In genomic region chr7:150379590-150380379, GRCh38 we compare ENCODE assay signal across 8 cellular contexts. TPM values are rescaled to one million over a fixed set of nuclear protein-coding genes. Genes with fewer than 3 reads are reported as not detected.
DNase-seq lines count a peak whose midpoint lies in the region; ATAC-seq and TF ChIP-seq lines count a peak whose summit lies in the region.

No MANE protein-coding gene starts in this region.

- WGBS in adrenal gland, 4 donors = 1 to 2% (median 1%) methylated on average over 28 to 34 of the region's 34 CpGs
- WGBS in smooth muscle cell (ENCODE audit: low lambda C conversion rate) = 1% methylated on average over 26 of the region's 34 CpGs

- H4K20me1 ChIP-seq in smooth muscle cell (ENCODE audit: low read depth) = peaks cover 41% of the 10 kb centered on the region

- TF ChIP-seq POLR2A in adrenal gland (IDR thresholded peaks at IDR 0.05) = no peak

- H3K4me1 ChIP-seq in ACC112 (ENCODE audit: control insufficient read depth, insufficient read depth, low read length, unreplicated experiment) = peaks cover 9% of the 10 kb centered on the region
- H3K4me1 ChIP-seq in adrenal gland (replicated peaks in 1 of 2) = peaks cover 4 to 46% of the 10 kb centered on the region in 2 donors
- H3K4me1 ChIP-seq in iPS-18a (ENCODE audit: control insufficient read depth, low read depth, low read length) = peaks cover 53% of the 10 kb centered on the region
- H3K4me1 ChIP-seq in smooth muscle cell (ENCODE audit: low read depth) = peaks cover 53% of the 10 kb centered on the region

- TF ChIP-seq CTCF in adrenal gland (IDR thresholded peaks at IDR 0.05) = no peak
- TF ChIP-seq CTCF in smooth muscle cell (IDR thresholded peaks at IDR 0.05; ENCODE audit: borderline replicate concordance, insufficient read depth, poor library complexity, severe bottlenecking) = no peak

- peaks cover 15% of the 10 kb centered on the region for H3K79me2 ChIP-seq in ACC112 (ENCODE audit: control insufficient read depth, insufficient read depth, low read length, unreplicated experiment)
- H3K79me2 ChIP-seq in smooth muscle cell (ENCODE audit: low read depth) = peaks cover 31% of the 10 kb centered on the region

- peaks cover 23% of the 10 kb centered on the region for H3F3A ChIP-seq in smooth muscle cell (ENCODE audit: low read depth)

- H3K9ac ChIP-seq in iPS-18a (ENCODE audit: low read length) (peak overlapping the region; percentile 77), smooth muscle cell (ENCODE audit: low read depth) (peak overlapping the region; percentile 58)

- in situ Hi-C loops in KBM-7 (cut with MboI; ENCODE audit: low pct_unique_long_range_greater_than_20kb, low sequenced_read_pairs) = no loop called here

- H3K9me3 ChIP-seq in adrenal gland (replicated peaks in 1 of 3) = no peaks in the 10 kb centered on the region
- no peaks in the 10 kb centered on the region for H3K9me3 ChIP-seq in iPS-18a (ENCODE audit: control insufficient read depth, low read depth, low read length)
- H3K9me3 ChIP-seq in smooth muscle cell (replicated peaks; ENCODE audit: low read depth) = no peaks in the 10 kb centered on the region

- DNase-seq in KBM-7 (peak; percentile 41), adrenal gland (peak in 2 of 7 donors; percentile 34 to 70), smooth muscle cell (lab: John Stamatoyannopoulos, UW; ENCODE audit: unreplicated experiment) (no peak)

- H3K4me3 ChIP-seq in ACC112 (ENCODE audit: low read depth, low read length) (peak overlapping the region; percentile 89), GM08714 (ENCODE audit: low read length) (peak overlapping the region; percentile 91), adrenal gland (peak overlapping the region; percentile 17 to 97 (median 89)), iPS-18a (ENCODE audit: low read length) (peak overlapping the region; percentile 79), smooth muscle cell (peak overlapping the region; percentile 96)

- H2AFZ ChIP-seq in ACC112 (ENCODE audit: low read length, unreplicated experiment) (peak overlapping the region; percentile 34), smooth muscle cell (ENCODE audit: low read depth) (peak overlapping the region; percentile 84)

- peak overlapping the region; percentile 10; the same call in 1 of the 2 replicates for H3K27ac ChIP-seq in ACC112 (ENCODE audit: low read depth, low read length)
- peak overlapping the region; percentile 22 to 94 (median 80) for H3K27ac ChIP-seq in adrenal gland
- peak overlapping the region; percentile 70 for H3K27ac ChIP-seq in iPS-18a (ENCODE audit: low read length)
- H3K27ac ChIP-seq in smooth muscle cell (ENCODE audit: low read depth) = no peak overlapping the region

- intact Hi-C loops in adrenal gland (cut with DNase I) = no loop called here

- H3K36me3 ChIP-seq in ACC112 (ENCODE audit: insufficient read depth, low read length) = no peaks in the 10 kb centered on the region
- no peaks in the 10 kb centered on the region for H3K36me3 ChIP-seq in adrenal gland (replicated peaks in 1 of 2)
- H3K36me3 ChIP-seq in iPS-18a (ENCODE audit: control insufficient read depth, low read depth, low read length) = peaks cover 2% of the 10 kb centered on the region
- H3K36me3 ChIP-seq in smooth muscle cell (ENCODE audit: low read depth) = no peaks in the 10 kb centered on the region

- H3K4me2 ChIP-seq in smooth muscle cell = peak overlapping the region; percentile 83

- ATAC-seq in GM18907 (IDR thresholded peaks at IDR 0.05; ENCODE audit: unreplicated experiment) (no peak), GM19463 (IDR thresholded peaks at IDR 0.05; ENCODE audit: unreplicated experiment) (no peak)

- H3K27me3 ChIP-seq in ACC112 (ENCODE audit: insufficient read depth, low read length) (no peaks in the 10 kb centered on the region), adrenal gland (no peaks in the 10 kb centered on the region), iPS-18a (ENCODE audit: control insufficient read depth, insufficient read depth, low read length) (no peaks in the 10 kb centered on the region), smooth muscle cell (ENCODE audit: low read depth) (no peaks in the 10 kb centered on the region)

RNA-seq across cellular contexts. Expression of gene ZNF775, which starts 0.7 kb away (rescaled TPM):
- total RNA-seq in adrenal gland (10 to 100 TPM in 1 of 8 donors, 1 to 10 TPM in 7; 3.2 to 13.9 (median 7.5) TPM), smooth muscle cell (4.7 and 5.9 TPM in 2 replicates)
- polyA plus RNA-seq in adrenal gland (1 to 10 TPM in 2 of 3 donors, under 1 TPM in 1; 0.26 to 6.0 (median 3.0) TPM), smooth muscle cell (16.8 and 23.8 TPM in 2 replicates)

RNA-seq across cellular contexts. Expression of gene REPIN1, which starts 11.2 kb away (rescaled TPM):
- total RNA-seq in adrenal gland = 100 to 1,000 TPM; 153 to 294 (median 214) TPM
- 100 to 1,000 TPM in 1 of 3 donors, 10 to 100 TPM in 2; 69.0 to 140 (median 95.8) TPM for polyA plus RNA-seq in adrenal gland
- total RNA-seq in smooth muscle cell = 39.4 and 60.9 TPM in 2 replicates
- polyA plus RNA-seq in smooth muscle cell = 55.5 and 68.1 TPM in 2 replicates

RNA-seq across cellular contexts. Expression of gene RARRES2, which starts 38.4 kb away (rescaled TPM):
- 1,000 to 10,000 TPM; 1,813 to 6,437 (median 3,715) TPM for total RNA-seq in adrenal gland
- polyA plus RNA-seq in adrenal gland = 1,000 to 10,000 TPM in 2 of 3 donors, 100 to 1,000 TPM in 1; 590 to 7,984 (median 3,445) TPM
- total RNA-seq in smooth muscle cell = 23.6 and 23.8 TPM in 2 replicates
- polyA plus RNA-seq in smooth muscle cell = 31.8 and 37.5 TPM in 2 replicates

RNA-seq across cellular contexts. Expression of gene ACTR3C, which starts 56.4 kb away (rescaled TPM):
- total RNA-seq in adrenal gland (10 to 100 TPM; 17.9 to 50.0 (median 37.1) TPM), smooth muscle cell (1.7 and 7.6 TPM in 2 replicates)
- polyA plus RNA-seq in adrenal gland (10 to 100 TPM in 2 of 3 donors, 1 to 10 TPM in 1; 6.6 to 16.9 (median 10.7) TPM), smooth muscle cell (0.89 and 2.4 TPM in 2 replicates)

RNA-seq across cellular contexts. Expression of gene LRRC61, which starts 56.6 kb away (rescaled TPM):
- total RNA-seq in adrenal gland = 1,000 to 10,000 TPM in 1 of 8 donors, 100 to 1,000 TPM in 6, 10 to 100 TPM in 1; 83.0 to 1,435 (median 309) TPM
- 10 to 100 TPM in 2 of 3 donors, 1 to 10 TPM in 1; 8.6 to 34.5 (median 33.6) TPM for polyA plus RNA-seq in adrenal gland
- 6.9 and 7.4 TPM in 2 replicates for total RNA-seq in smooth muscle cell
- polyA plus RNA-seq in smooth muscle cell = 14.7 and 16.6 TPM in 2 replicates

Comparison
In these comparisons a context has a peak if more than half of its experiments do, and no peak if none do; other contexts are left out.
1. RNA of gene RARRES2, which starts 38.4 kb away (total RNA-seq): 1,813 to 6,437 TPM in adrenal gland; 23.6 to 23.8 TPM in smooth muscle cell; every median in the first group is over 10 times any median in the second.
2. Peak in every context shown above with its lines, with median percentiles within 50 percentile points of each other: H3K4me3 ChIP-seq.